ENCODE assay signal across 8 cellular contexts in genomic region chr6:143842468-143842901, GRCh38. TPM values are rescaled to one million over a fixed set of nuclear protein-coding genes. Genes with fewer than 3 reads are reported as not detected.
DNase-seq lines count a peak whose midpoint lies in the region; ATAC-seq and TF ChIP-seq lines count a peak whose summit lies in the region.

No MANE protein-coding gene starts in this region.

- no peaks in the 10 kb centered on the region for H3K9me3 ChIP-seq in ectodermal cell (ENCODE audit: control insufficient read depth, low read length)
- H3K9me3 ChIP-seq in mucosa of descending colon = no peaks in the 10 kb centered on the region
- H3K9me3 ChIP-seq in aorta (ENCODE audit: control insufficient read depth, low read length) = no peaks in the 10 kb centered on the region

- H3K4me3 ChIP-seq in ectodermal cell (ENCODE audit: insufficient read depth, low read depth, low read length) (peak overlapping the region; percentile 67), mucosa of descending colon (peak overlapping the region; percentile 33), aorta (ENCODE audit: low read length in 2 of 2) (peak overlapping the region; percentile 56 to 71)

- ATAC-seq in mucosa of descending colon = peak; percentile 39
- ATAC-seq in aorta (ENCODE audit: low FRiP score) = peak; percentile 74
- no peak for ATAC-seq in GM18867 (IDR thresholded peaks at IDR 0.05; ENCODE audit: unreplicated experiment)

- H3K27me3 ChIP-seq in ectodermal cell (ENCODE audit: control insufficient read depth, insufficient read depth, low read length, poor library complexity, severe bottlenecking) (no peaks in the 10 kb centered on the region), aorta (ENCODE audit: control insufficient read depth in 1 of 2, insufficient read depth in 2 of 2, low read length in 1 of 2) (no peaks in the 10 kb centered on the region)

- H3K4me1 ChIP-seq in ectodermal cell (ENCODE audit: control insufficient read depth, insufficient read depth, low read length) (peaks cover 3% of the 10 kb centered on the region), mucosa of descending colon (ENCODE audit: low read depth) (peaks cover 14% of the 10 kb centered on the region), aorta (ENCODE audit: control insufficient read depth in 1 of 2, insufficient read depth in 2 of 2, low read length in 2 of 2) (peaks cover 0 to 10% of the 10 kb centered on the region in 2 donors)

- intact Hi-C loops in mucosa of descending colon (cut with DNase I, micrococcal nuclease) = no loop called here
- intact Hi-C loops in aorta (cut with DNase I) = loop anchor here (5.0 to 10.0 kb wide), 5 partner anchors 162 to 268 kb away; partner anchors contain the start of genes PHACTR2 (in 2 of the 2) and PLAGL1 (in 1 of the 2)

- H3K27ac ChIP-seq in ectodermal cell (ENCODE audit: insufficient read depth, low read depth, low read length, poor library complexity, severe bottlenecking) = peak overlapping the region; percentile 94
- H3K27ac ChIP-seq in aorta (ENCODE audit: low read depth in 1 of 2, low read length in 2 of 2) = peak overlapping the region; percentile 84 to 92

- WGBS in ectodermal cell, 2 experiments = 54 to 74% methylated on average over 7 of the region's 7 CpGs
- 2% methylated on average over 7 of the region's 7 CpGs for WGBS in aorta, 2 donors

- DNase-seq in NCI-H1694 treated with DMSO at 0.1 percent for 48 hours (lab: John Stamatoyannopoulos, UW) (peak; percentile 24), NCI-H1694 (lab: John Stamatoyannopoulos, UW) (no peak), NOMO-1 treated with DMSO at 0.1 percent for 48 hours (lab: John Stamatoyannopoulos, UW; ENCODE audit: unreplicated experiment) (peak; percentile 38), mucosa of descending colon (no peak), aorta (no peak), DMS114 treated with DMSO at 0.1 percent for 48 hours (lab: John Stamatoyannopoulos, UW; ENCODE audit: unreplicated experiment) (no peak)

- TF ChIP-seq CTCF in mucosa of descending colon (IDR thresholded peaks at IDR 0.05) = no peak

- H3K36me3 ChIP-seq in ectodermal cell (ENCODE audit: control insufficient read depth, insufficient read depth, low read length) (peaks cover 2% of the 10 kb centered on the region), mucosa of descending colon (ENCODE audit: low read depth) (no peaks in the 10 kb centered on the region), aorta (ENCODE audit: control insufficient read depth in 1 of 2, insufficient read depth in 2 of 2, low read length in 1 of 2) (peaks cover 0 to 1% of the 10 kb centered on the region in 2 donors)

RNA-seq across cellular contexts. Expression of gene LTV1, which starts 0.7 kb away (rescaled TPM):
- 36.2 TPM for polyA plus RNA-seq in ectodermal cell (2013, experiment 1 of 4)
- polyA plus RNA-seq in ectodermal cell (2013, experiment 2 of 4) = 33.3 TPM
- polyA plus RNA-seq in ectodermal cell (2013, experiment 3 of 4) = 29.9 TPM
- polyA plus RNA-seq in ectodermal cell (2013, experiment 4 of 4) = 30.3 TPM
- total RNA-seq in mucosa of descending colon = 10 to 100 TPM; 11.3 to 18.0 (median 13.0) TPM
- total RNA-seq in aorta = 10 to 100 TPM; 16.5 to 16.7 TPM
- polyA plus RNA-seq in aorta = 10 to 100 TPM; 20.2 to 20.3 TPM

RNA-seq across cellular contexts. Expression of gene ZC2HC1B, which starts 21.8 kb away (rescaled TPM):
- polyA plus RNA-seq in ectodermal cell (2013, experiment 1 of 4) = not detected
- polyA plus RNA-seq in ectodermal cell (2013, experiment 2 of 4) = not detected
- not detected for polyA plus RNA-seq in ectodermal cell (2013, experiment 3 of 4)
- not detected for polyA plus RNA-seq in ectodermal cell (2013, experiment 4 of 4)
- total RNA-seq in mucosa of descending colon (not detected), aorta (not detected)
- polyA plus RNA-seq in aorta = not detected

Comparison
In these comparisons a context has a peak if more than half of its experiments do, and no peak if none do; other contexts are left out.
1. DNase-seq: peak in NCI-H1694 treated with DMSO at 0.1 percent for 48 hours (single experiment) and NOMO-1 treated with DMSO at 0.1 percent for 48 hours (single experiment); none in NCI-H1694 (single experiment), mucosa of descending colon (0 of 3), aorta (0 of 2) and DMS114 treated with DMSO at 0.1 percent for 48 hours (single experiment).
2. intact Hi-C loops: an anchor here in aorta (5.0 to 10.0 kb wide); none called in mucosa of descending colon.
3. Peak in every context shown above with its lines, with median percentiles within 50 percentile points of each other: H3K4me3 ChIP-seq.